18 cellular contexts compared by ENCODE assay signal in genomic region chr11:19972637-19973036, GRCh38.
"Had no signal": no experiment of that assay in that cellular context is flagged by ENCODE, and none has a peak within 500 bp of the region (broad histone marks: within the 10 kb centered on the region; RNA-seq: fewer than 3 reads in every experiment).

No MANE protein-coding gene starts in this region.

- H3K4me1 Mint-ChIP-seq: neural crest cell had no signal

- H3K36me3 ChIP-seq: left lung had no signal

- H3K9me3 ChIP-seq: gastroesophageal sphincter, left lung, thoracic aorta had no signal

- H3K27me3 ChIP-seq: gastroesophageal sphincter, left lung had no signal

- ATAC-seq: activated T-cell treated with anti-CD3 and anti-CD28 coated beads, Interleukin-2, amount 50 U/mL, for 72 hours; gastroesophageal sphincter; left lung had no signal

- H3K4me3 Mint-ChIP-seq: activated CD4-positive, alpha-beta memory T cell treated with anti-CD3 and anti-CD28 coated beads for 36 hours; activated naive CD4-positive, alpha-beta T cell treated with anti-CD3 and anti-CD28 coated beads, Interleukin-2, amount 10 ng/mL, durations not matched to agents 7 days and 5 days; activated T-cell treated with anti-CD3 and anti-CD28 coated beads, Interleukin-2, amount 50 U/mL, for 72 hours; neural crest cell had no signal

- H3K27ac ChIP-seq: epithelial cell of prostate, gastroesophageal sphincter, left lung had no signal

- DNase-seq: activated CD4-positive, alpha-beta memory T cell treated with anti-CD3 and anti-CD28 coated beads for 36 hours; activated CD4-positive, alpha-beta T cell treated with anti-CD3 and anti-CD28 coated beads for 4 hours; activated CD4-positive, CD25-positive, alpha-beta regulatory T cell; activated effector memory CD4-positive, alpha-beta T cell treated with Interleukin-2 at 50 U/mL for 16 hours; activated naive CD4-positive, alpha-beta T cell treated with anti-CD3 and anti-CD28 coated beads, Interleukin-2, amount 10 ng/mL, durations not matched to agents 7 days and 5 days; activated T-cell treated with anti-CD3 and anti-CD28 coated beads, Interleukin-2, amount 50 U/mL, for 72 hours; head of caudate nucleus; left lung; midbrain; retina; stimulated activated CD4-positive, alpha-beta T cell treated with anti-CD3 and anti-CD28 coated beads, Interleukin-4, amount 100 ng/mL, for 24 hours; stimulated activated naive CD4-positive, alpha-beta T cell treated with Interleukin-2 at 50 U/mL for 16 hours; T-helper 9 cell had no signal

- H3K4me3 ChIP-seq: gastroesophageal sphincter, left lung, thoracic aorta had no signal

- FAIRE-seq: keratinocyte had no signal

- H3K36me3 Mint-ChIP-seq: activated CD4-positive, alpha-beta memory T cell treated with anti-CD3 and anti-CD28 coated beads for 36 hours; activated naive CD4-positive, alpha-beta T cell treated with anti-CD3 and anti-CD28 coated beads, Interleukin-2, amount 10 ng/mL, durations not matched to agents 7 days and 5 days had no signal

- H3K27ac Mint-ChIP-seq: activated CD4-positive, alpha-beta memory T cell treated with anti-CD3 and anti-CD28 coated beads for 36 hours; activated naive CD4-positive, alpha-beta T cell treated with anti-CD3 and anti-CD28 coated beads, Interleukin-2, amount 10 ng/mL, durations not matched to agents 7 days and 5 days; activated T-cell treated with anti-CD3 and anti-CD28 coated beads, Interleukin-2, amount 50 U/mL, for 72 hours had no signal

- H3K4me1 ChIP-seq: gastroesophageal sphincter, left lung had no signal

- H3K9me3 Mint-ChIP-seq: activated CD4-positive, alpha-beta memory T cell treated with anti-CD3 and anti-CD28 coated beads for 36 hours; activated naive CD4-positive, alpha-beta T cell treated with anti-CD3 and anti-CD28 coated beads, Interleukin-2, amount 10 ng/mL, durations not matched to agents 7 days and 5 days; activated T-cell treated with anti-CD3 and anti-CD28 coated beads, Interleukin-2, amount 50 U/mL, for 72 hours; neural crest cell had no signal
